Comparison of ENCODE assay signal across 21 cellular contexts in the genomic region with DNA sequence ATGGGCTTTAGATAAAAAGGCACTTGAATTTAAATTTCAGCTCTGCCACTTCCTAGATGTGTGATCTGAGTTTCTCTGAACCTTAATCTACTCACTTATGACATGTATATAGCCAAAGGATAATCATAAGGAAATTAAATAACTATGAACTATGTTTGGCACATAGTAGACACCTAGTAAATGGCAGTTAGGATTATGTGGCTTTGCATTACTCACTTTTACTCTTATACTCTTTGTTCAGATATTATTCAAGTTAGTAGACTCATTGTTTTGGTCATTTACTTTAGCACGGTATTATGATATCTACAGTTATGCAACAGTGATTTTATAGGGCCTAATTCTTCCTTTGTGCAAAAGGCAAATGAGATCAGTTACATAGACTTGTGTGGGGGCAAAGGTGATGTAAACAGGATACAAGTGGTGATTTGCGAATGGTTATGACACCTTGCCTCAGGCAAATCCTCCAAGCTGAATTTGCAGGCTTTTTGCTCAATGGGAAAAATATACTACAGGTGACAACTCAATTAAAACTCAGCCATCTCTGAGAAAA.
"Had no signal": no experiment of that assay in that cellular context is flagged by ENCODE, and none has a peak within 500 bp of the region (broad histone marks: within the 10 kb centered on the region; RNA-seq: fewer than 3 reads in every experiment).

No MANE protein-coding gene starts in this region.

- DNase-seq: activated CD4-positive, alpha-beta T cell treated with anti-CD3 and anti-CD28 coated beads, Interleukin-2, amount 10 ng/mL, durations not matched to agents 7 days and 5 days; activated CD8-positive, alpha-beta memory T cell treated with anti-CD3 and anti-CD28 coated beads, Interleukin-2, amount 50 U/mL, for 48 hours; activated naive CD4-positive, alpha-beta T cell treated with Interleukin-2 at 50 U/mL for 16 hours; anterior cingulate cortex; cerebellar nuclear complex; dermis blood vessel endothelial cell; effector memory CD8-positive, alpha-beta T cell; gastrocnemius medialis; heart left ventricle; immature natural killer cell; midbrain; stimulated activated CD4-positive, alpha-beta T cell treated with anti-CD3 and anti-CD28 coated beads, Interleukin-15, amount 100 ng/mL, for 24 hours; stimulated activated CD4-positive, alpha-beta T cell treated with anti-CD3 and anti-CD28 coated beads, Interleukin-4, amount 100 ng/mL, for 1 hour; stimulated activated naive B cell treated with anti-CD40 and anti-IgM and Interleukin-4, amounts not matched to agents 10 μg/mL and 1 μg/mL and 100 μg/mL, for 72 hours; T-helper 9 cell; tibial artery; uterus had no signal

- H3K4me1 Mint-ChIP-seq: activated CD4-positive, alpha-beta T cell treated with anti-CD3 and anti-CD28 coated beads, Interleukin-2, amount 10 ng/mL, durations not matched to agents 7 days and 5 days; immature natural killer cell; neural progenitor cell; stimulated activated naive B cell treated with anti-CD40 and anti-IgM and Interleukin-4, amounts not matched to agents 10 μg/mL and 1 μg/mL and 100 μg/mL, for 72 hours had no signal

- H3K79me2 ChIP-seq: parathyroid adenoma had no signal

- H3K36me3 ChIP-seq: gastrocnemius medialis, heart left ventricle, neural progenitor cell, tibial artery, uterus had no signal

- H3K27me3 Mint-ChIP-seq: activated CD4-positive, alpha-beta T cell treated with anti-CD3 and anti-CD28 coated beads, Interleukin-2, amount 10 ng/mL, durations not matched to agents 7 days and 5 days; effector memory CD8-positive, alpha-beta T cell; stimulated activated naive B cell treated with anti-CD40 and anti-IgM and Interleukin-4, amounts not matched to agents 10 μg/mL and 1 μg/mL and 100 μg/mL, for 72 hours had no signal

- H3K4me1 ChIP-seq: gastrocnemius medialis, heart left ventricle, neural progenitor cell, parathyroid adenoma, tibial artery, uterus had no signal

- H3K4me3 ChIP-seq: gastrocnemius medialis, heart left ventricle, lung, neural progenitor cell, tibial artery, uterus had no signal

- H2AFZ ChIP-seq: neural progenitor cell, parathyroid adenoma had no signal

- ATAC-seq: effector memory CD8-positive, alpha-beta T cell; gastrocnemius medialis; heart left ventricle; stimulated activated naive B cell treated with anti-CD40 and anti-IgM and Interleukin-4, amounts not matched to agents 10 μg/mL and 1 μg/mL and 100 μg/mL, for 72 hours had no signal

- H3K9ac ChIP-seq: neural progenitor cell, parathyroid adenoma had no signal

- H3K27ac Mint-ChIP-seq: activated CD4-positive, alpha-beta T cell treated with anti-CD3 and anti-CD28 coated beads, Interleukin-2, amount 10 ng/mL, durations not matched to agents 7 days and 5 days; effector memory CD8-positive, alpha-beta T cell; immature natural killer cell; neural progenitor cell; stimulated activated naive B cell treated with anti-CD40 and anti-IgM and Interleukin-4, amounts not matched to agents 10 μg/mL and 1 μg/mL and 100 μg/mL, for 72 hours had no signal

- H3K4me2 ChIP-seq: neural progenitor cell had no signal

- H3K9me3 Mint-ChIP-seq: neural progenitor cell had no signal

- H3K9me3 ChIP-seq: gastrocnemius medialis, heart left ventricle, tibial artery, uterus had no signal

- H3K27ac ChIP-seq: epithelial cell of prostate, gastrocnemius medialis, heart left ventricle, neural progenitor cell, parathyroid adenoma, tibial artery, uterus had no signal

- H3K27me3 ChIP-seq: gastrocnemius medialis, heart left ventricle, neural progenitor cell, tibial artery, uterus had no signal

- H3K36me3 Mint-ChIP-seq: immature natural killer cell; neural progenitor cell; stimulated activated naive B cell treated with anti-CD40 and anti-IgM and Interleukin-4, amounts not matched to agents 10 μg/mL and 1 μg/mL and 100 μg/mL, for 72 hours had no signal

- H3K4me3 Mint-ChIP-seq: activated CD4-positive, alpha-beta T cell treated with anti-CD3 and anti-CD28 coated beads, Interleukin-2, amount 10 ng/mL, durations not matched to agents 7 days and 5 days; effector memory CD8-positive, alpha-beta T cell; immature natural killer cell; neural progenitor cell; stimulated activated naive B cell treated with anti-CD40 and anti-IgM and Interleukin-4, amounts not matched to agents 10 μg/mL and 1 μg/mL and 100 μg/mL, for 72 hours had no signal
